Comparison of ENCODE assay signal across 15 cellular contexts in the genomic region with DNA sequence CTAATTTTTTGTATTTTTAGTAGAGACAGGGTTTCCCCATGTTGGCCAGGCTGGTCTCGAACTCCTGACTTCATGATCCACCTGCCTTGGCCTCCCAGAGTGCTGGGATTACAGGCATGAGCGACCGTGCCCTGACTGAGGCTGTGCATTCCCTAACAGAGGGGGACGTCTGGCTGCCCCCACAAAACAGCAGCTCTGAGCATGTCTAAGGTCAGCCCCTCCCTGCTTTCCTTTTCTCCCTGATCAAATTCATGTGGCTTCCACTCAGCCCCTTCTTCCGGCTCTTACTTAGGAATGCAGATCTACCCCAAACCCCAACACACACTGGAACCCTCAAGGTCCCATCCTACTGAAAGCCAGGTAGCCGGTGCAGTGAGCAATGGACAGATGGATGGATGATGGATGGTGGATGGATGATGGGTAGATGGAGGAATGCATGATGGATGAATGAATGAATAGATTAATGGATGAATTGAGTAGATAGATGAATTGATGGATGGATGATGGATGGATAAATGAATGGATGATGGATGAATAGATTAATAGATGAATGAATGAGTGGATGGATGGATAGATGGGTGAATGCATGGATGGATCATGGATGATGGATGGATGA.
"Had no signal": no experiment of that assay in that cellular context is flagged by ENCODE, and none has a peak within 500 bp of the region (broad histone marks: within the 10 kb centered on the region; RNA-seq: fewer than 3 reads in every experiment).

No MANE protein-coding gene starts in this region.

- H3K27me3 ChIP-seq: uterus had no signal

- H3K27ac ChIP-seq: esophagus muscularis mucosa, tibial artery, uterus had no signal

- H3K9me3 ChIP-seq: esophagus muscularis mucosa, tibial artery, uterus had no signal

- DNase-seq: activated CD4-positive, alpha-beta T cell treated with anti-CD3 and anti-CD28 coated beads, Interleukin-2, amount 50 U/mL, for 48 hours; central memory CD4-positive, alpha-beta T cell; dermis blood vessel endothelial cell; effector CD8-positive, alpha-beta T cell; hippocampal formation; mesenchymal stem cell; nucleus accumbens; stimulated activated CD4-positive, alpha-beta T cell treated with anti-CD3 and anti-CD28 coated beads, Interleukin-12 subunit alpha, Interleukin-12 subunit beta, amount 100 ng/mL, for 4 hours; stimulated activated CD4-positive, alpha-beta T cell treated with anti-CD3 and anti-CD28 coated beads, Interleukin-4, amount 100 ng/mL, for 4 hours; substantia nigra had no signal

- ATAC-seq: activated naive CD4-positive, alpha-beta T cell treated with anti-CD3 and anti-CD28 coated beads, Interleukin-2, amount 50 U/mL, for 72 hours; WTC11 had no signal

- H3K36me3 ChIP-seq: esophagus muscularis mucosa, tibial artery, uterus had no signal

- H3K4me3 ChIP-seq: esophagus muscularis mucosa, tibial artery, uterus had no signal
